Comparison of ENCODE assay signal across 8 cellular contexts in genomic region chr18:46097378-46097852, GRCh38. TPM values are rescaled to one million over a fixed set of nuclear protein-coding genes. Genes with fewer than 3 reads are reported as not detected.
DNase-seq lines count a peak whose midpoint lies in the region; ATAC-seq and TF ChIP-seq lines count a peak whose summit lies in the region.

No MANE protein-coding gene starts in this region.

- no peaks in the 10 kb centered on the region for H3K27me3 Mint-ChIP-seq in endodermal cell (ENCODE audit: insufficient read depth)
- H3K27me3 Mint-ChIP-seq in naive thymus-derived CD8-positive, alpha-beta T cell: no peaks in the 10 kb centered on the region

- H3K27me3 ChIP-seq in PC-9 (ENCODE audit: insufficient read depth, low read depth) (no peaks in the 10 kb centered on the region), endodermal cell (ENCODE audit: control insufficient read depth, insufficient read depth, low read length, poor library complexity, severe bottlenecking) (no peaks in the 10 kb centered on the region)

- peak overlapping the region; percentile 90 for H3K4me2 ChIP-seq in PC-9

- POLR2A ChIA-PET in PC-9 (lab: Charles Lee; ENCODE audit: unreplicated experiment): interaction anchor here (0.7 kb wide), 1 partner anchor 55 kb away, joined by 27 read pairs; no protein-coding TSS in a partner anchor
- POLR2A ChIA-PET in naive thymus-derived CD8-positive, alpha-beta T cell (lab: Charles Lee): interaction anchor here (0.7 to 1.2 kb wide), 2 partner anchors 18 to 76 kb away, joined by 3 to 5 read pairs; a partner anchor contains a TSS

- H2AFZ ChIP-seq in PC-9: peak overlapping the region; percentile 99

- H3K36me3 ChIP-seq in PC-9 (ENCODE audit: low read depth) (peaks cover 15% of the 10 kb centered on the region; the same call in 1 of the 2 replicates), endodermal cell (ENCODE audit: control insufficient read depth, insufficient read depth, low read length) (peaks cover 35% of the 10 kb centered on the region)

- H3K36me3 Mint-ChIP-seq in endodermal cell (ENCODE audit: low read depth): peaks cover 35% of the 10 kb centered on the region
- peaks cover 0 to 27% (median 7%) of the 10 kb centered on the region in 3 donors for H3K36me3 Mint-ChIP-seq in naive thymus-derived CD8-positive, alpha-beta T cell

- CTCF ChIA-PET in PC-9 (lab: Charles Lee): no interaction called here

- 0 to 2% methylated on average over 8 to 13 of the region's 13 CpGs for WGBS in endodermal cell (ENCODE audit: insufficient coverage in 1 of 2, insufficient read length in 1 of 2), 2 experiments

- H3K9ac ChIP-seq in endodermal cell (ENCODE audit: extremely low read depth, low read length, poor library complexity, severe bottlenecking): peak overlapping the region; percentile 95

- peaks cover 21% of the 10 kb centered on the region for H3K4me1 ChIP-seq in PC-9 (replicated peaks; ENCODE audit: insufficient read depth)
- no peaks in the 10 kb centered on the region for H3K4me1 ChIP-seq in endodermal cell (ENCODE audit: control insufficient read depth, insufficient read depth, low read length)

- BruUV-seq in PC-9 (replicated peaks; lab: Mats Ljungman, UMichigan): TSS peak; percentile 37

- peaks cover 15% of the 10 kb centered on the region for H3K4me1 Mint-ChIP-seq in endodermal cell
- H3K4me1 Mint-ChIP-seq in naive thymus-derived CD8-positive, alpha-beta T cell: peaks cover 10 to 49% (median 27%) of the 10 kb centered on the region in 4 donors

- H3K4me3 ChIP-seq in PC-9 (peak overlapping the region; percentile 100), endodermal cell (ENCODE audit: low read length) (peak overlapping the region; percentile 97)

- DNase-seq in PC-9 (no peak), endodermal cell (no peak), islet precursor cell (no peak), mesenteric fat pad (ENCODE audit: low spot score) (no peak), NCI-H1694 treated with DMSO at 0.1 percent for 48 hours (lab: John Stamatoyannopoulos, UW) (no peak)
- DNase-seq in naive thymus-derived CD8-positive, alpha-beta T cell: peak in 5 of 10 donors; percentile 3 to 34 (median 22)

- peaks cover 12% of the 10 kb centered on the region for H4K20me1 ChIP-seq in PC-9 (ENCODE audit: insufficient read depth)

- H3K9me3 ChIP-seq in PC-9 (ENCODE audit: insufficient read depth, low read depth) (no peaks in the 10 kb centered on the region), endodermal cell (ENCODE audit: control insufficient read depth, low read length) (no peaks in the 10 kb centered on the region)

- H3K27ac Mint-ChIP-seq in endodermal cell: peak overlapping the region; percentile 98
- peak overlapping the region; percentile 94 to 99 (median 99) for H3K27ac Mint-ChIP-seq in naive thymus-derived CD8-positive, alpha-beta T cell

- no peaks in the 10 kb centered on the region for H3K9me3 Mint-ChIP-seq in endodermal cell
- H3K9me3 Mint-ChIP-seq in naive thymus-derived CD8-positive, alpha-beta T cell: no peaks in the 10 kb centered on the region

- intact Hi-C loops in PC-9 (cut with micrococcal nuclease; ENCODE audit: unreplicated experiment): no loop called here

- peak overlapping the region; percentile 98 for H3K4me3 Mint-ChIP-seq in endodermal cell
- H3K4me3 Mint-ChIP-seq in naive thymus-derived CD8-positive, alpha-beta T cell: peak overlapping the region; percentile 93 to 99 (median 98)

- no peaks in the 10 kb centered on the region for H3K9me2 ChIP-seq in PC-9 (ENCODE audit: insufficient read depth)

- peaks cover 8% of the 10 kb centered on the region for H3F3A ChIP-seq in PC-9 (ENCODE audit: insufficient read depth, low read depth)

- H3K79me2 ChIP-seq in PC-9 (ENCODE audit: low read depth): peaks cover 56% of the 10 kb centered on the region

- TF ChIP-seq CTCF in PC-9 (conservative IDR thresholded peaks at IDR 0.05): no peak
- TF ChIP-seq CTCF in endodermal cell (conservative IDR thresholded peaks at IDR 0.05): no peak

- H3K27ac ChIP-seq in PC-9: peak overlapping the region; percentile 55
- peak overlapping the region; percentile 88 for H3K27ac ChIP-seq in endodermal cell (ENCODE audit: low read depth, low read length)

- peak; percentile 16 for ATAC-seq in GM18858 (IDR thresholded peaks at IDR 0.05; ENCODE audit: unreplicated experiment)
- ATAC-seq in HG02759 (IDR thresholded peaks at IDR 0.05; ENCODE audit: unreplicated experiment): peak; percentile 43
- peak; percentile 28 to 56 for ATAC-seq in naive thymus-derived CD8-positive, alpha-beta T cell

RNA-seq across cellular contexts. Expression of gene ATP5F1A, which starts 0.7 kb away (rescaled TPM):
- 232 and 242 TPM in 2 replicates for total RNA-seq in PC-9 (2021)
- 100 to 1,000 TPM; 608 to 706 TPM for total RNA-seq in endodermal cell
- 609 TPM for polyA plus RNA-seq in endodermal cell (2013, experiment 1 of 2)
- polyA plus RNA-seq in endodermal cell (2013, experiment 2 of 2): 550 TPM
- total RNA-seq in naive thymus-derived CD8-positive, alpha-beta T cell: 100 to 1,000 TPM; 277 to 284 TPM
- polyA plus RNA-seq in naive thymus-derived CD8-positive, alpha-beta T cell: 100 to 1,000 TPM; 496 to 502 (median 498) TPM
- total RNA-seq in mesenteric fat pad: 303 TPM

RNA-seq across cellular contexts. Expression of gene HAUS1, which starts 6.8 kb away (rescaled TPM):
- total RNA-seq in PC-9 (2021) (25.3 and 33.3 TPM in 2 replicates), endodermal cell (100 to 1,000 TPM in 1 of 2 donors, 10 to 100 TPM in 1; 80.1 to 130 TPM), mesenteric fat pad (13.0 TPM)
- polyA plus RNA-seq in endodermal cell (2013, experiment 1 of 2): 110 TPM
- 113 TPM for polyA plus RNA-seq in endodermal cell (2013, experiment 2 of 2)
- total RNA-seq in naive thymus-derived CD8-positive, alpha-beta T cell: 10 to 100 TPM; 19.8 to 20.7 TPM
- polyA plus RNA-seq in naive thymus-derived CD8-positive, alpha-beta T cell: 10 to 100 TPM; 35.1 to 48.4 (median 46.0) TPM

RNA-seq across cellular contexts. Expression of gene PSTPIP2, which starts 25.4 kb away (rescaled TPM):
- total RNA-seq in PC-9 (2021) (not detected in 2 replicates), endodermal cell (10 to 100 TPM; 10.6 to 10.8 TPM), mesenteric fat pad (8.8 TPM)
- polyA plus RNA-seq in endodermal cell (2013, experiment 1 of 2): 6.3 TPM
- polyA plus RNA-seq in endodermal cell (2013, experiment 2 of 2): 6.2 TPM
- 1 to 10 TPM; 6.6 to 8.7 TPM for total RNA-seq in naive thymus-derived CD8-positive, alpha-beta T cell
- 10 to 100 TPM; 10.9 to 17.2 (median 15.1) TPM for polyA plus RNA-seq in naive thymus-derived CD8-positive, alpha-beta T cell
